ENCODE assay signal across 1 cellular context in the genomic region with DNA sequence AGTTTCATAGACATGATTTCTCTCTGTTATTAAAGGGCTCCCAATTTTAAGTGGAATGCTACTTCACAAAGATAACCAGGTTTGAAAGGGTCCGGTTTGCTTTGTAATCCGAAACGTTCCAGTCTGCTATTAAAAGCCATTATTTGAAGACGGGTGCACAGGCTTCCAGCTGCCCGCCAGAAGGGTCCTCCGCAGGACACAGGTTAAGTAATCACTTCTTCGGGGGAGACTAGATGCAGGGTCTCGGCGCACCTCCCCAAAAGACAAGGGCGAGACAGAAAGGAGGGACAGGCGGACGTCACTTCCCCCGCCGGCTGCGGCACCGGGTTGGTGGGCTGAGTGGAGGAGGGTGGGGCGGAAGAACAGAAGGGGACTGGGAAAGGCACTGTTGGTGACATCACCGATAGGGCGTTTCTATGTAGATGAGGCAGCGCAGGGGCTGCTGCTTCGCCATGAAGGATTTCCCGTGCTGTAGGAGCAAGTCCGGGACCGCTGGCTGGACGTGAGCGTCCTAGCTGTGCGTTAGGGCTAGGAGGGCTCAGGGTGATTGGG.
TF ChIP-seq lines count a peak whose summit lies in the region.

No MANE protein-coding gene starts in this region.

TF ChIP-seq in HepG2, 621 proteins besides CTCF, POLR2A, EP300 and RAD21 (continued from another document and continues in another):
- TF ChIP-seq, protein P1, sequence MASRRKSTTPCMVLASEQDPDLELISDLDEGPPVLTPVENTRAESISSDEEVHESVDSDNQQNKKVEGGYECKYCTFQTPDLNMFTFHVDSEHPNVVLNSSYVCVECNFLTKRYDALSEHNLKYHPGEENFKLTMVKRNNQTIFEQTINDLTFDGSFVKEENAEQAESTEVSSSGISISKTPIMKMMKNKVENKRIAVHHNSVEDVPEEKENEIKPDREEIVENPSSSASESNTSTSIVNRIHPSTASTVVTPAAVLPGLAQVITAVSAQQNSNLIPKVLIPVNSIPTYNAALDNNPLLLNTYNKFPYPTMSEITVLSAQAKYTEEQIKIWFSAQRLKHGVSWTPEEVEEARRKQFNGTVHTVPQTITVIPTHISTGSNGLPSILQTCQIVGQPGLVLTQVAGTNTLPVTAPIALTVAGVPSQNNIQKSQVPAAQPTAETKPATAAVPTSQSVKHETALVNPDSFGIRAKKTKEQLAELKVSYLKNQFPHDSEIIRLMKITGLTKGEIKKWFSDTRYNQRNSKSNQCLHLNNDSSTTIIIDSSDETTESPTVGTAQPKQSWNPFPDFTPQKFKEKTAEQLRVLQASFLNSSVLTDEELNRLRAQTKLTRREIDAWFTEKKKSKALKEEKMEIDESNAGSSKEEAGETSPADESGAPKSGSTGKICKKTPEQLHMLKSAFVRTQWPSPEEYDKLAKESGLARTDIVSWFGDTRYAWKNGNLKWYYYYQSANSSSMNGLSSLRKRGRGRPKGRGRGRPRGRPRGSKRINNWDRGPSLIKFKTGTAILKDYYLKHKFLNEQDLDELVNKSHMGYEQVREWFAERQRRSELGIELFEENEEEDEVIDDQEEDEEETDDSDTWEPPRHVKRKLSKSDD (CRISPR knock-in tag; IDR thresholded peaks at IDR 0.05; ENCODE audit: low read depth), result no peak
- TF ChIP-seq RFX5 (IDR thresholded peaks at IDR 0.05; ENCODE audit: low read depth, low read length) (peak; percentile 31; the same call in 1 of the 2 replicates), ZNF354B (CRISPR knock-in tag; IDR thresholded peaks at IDR 0.05) (no peak), ZFP36L2 (CRISPR knock-in tag; IDR thresholded peaks at IDR 0.05) (no peak), ZBTB21 (CRISPR knock-in tag; IDR thresholded peaks at IDR 0.05) (no peak; the same call in 1 of the 2 replicates), TRIM22 (IDR thresholded peaks at IDR 0.05) (no peak), ZSCAN9 (CRISPR knock-in tag; IDR thresholded peaks at IDR 0.05; ENCODE audit: borderline replicate concordance) (no peak), RARG (CRISPR knock-in tag; IDR thresholded peaks at IDR 0.05; ENCODE audit: low read depth) (no peak), ZNF740 (CRISPR knock-in tag; IDR thresholded peaks at IDR 0.05) (no peak), ZFP37 (CRISPR knock-in tag; IDR thresholded peaks at IDR 0.05; ENCODE audit: borderline replicate concordance) (no peak), ZFP36 (IDR thresholded peaks at IDR 0.05; ENCODE audit: borderline replicate concordance, low read depth, low read length, partially characterized antibody) (no peak), ISL2 (CRISPR knock-in tag; IDR thresholded peaks at IDR 0.05) (no peak), SKI (IDR thresholded peaks at IDR 0.05; ENCODE audit: partially characterized antibody) (peak; percentile 14), PPARG (CRISPR knock-in tag; conservative IDR thresholded peaks at IDR 0.05) (no peak), NR2F6 (IDR thresholded peaks at IDR 0.05) (no peak), NR2F6 (CRISPR knock-in tag; IDR thresholded peaks at IDR 0.05) (no peak), REL (CRISPR knock-in tag; conservative IDR thresholded peaks at IDR 0.05) (0 out of 2 replicates have a peak, but pooled peaks have one; percentile 29), TCF12 (IDR thresholded peaks at IDR 0.05) (no peak), TCF12 (CRISPR knock-in tag; IDR thresholded peaks at IDR 0.05) (peak; percentile 15; the same call in 1 of the 2 replicates), ZNF280B (CRISPR knock-in tag; IDR thresholded peaks at IDR 0.05; ENCODE audit: borderline replicate concordance) (peak; percentile 24; the same call in 1 of the 2 replicates), ZNF792 (CRISPR knock-in tag; IDR thresholded peaks at IDR 0.05) (no peak), TMF1 (CRISPR knock-in tag; IDR thresholded peaks at IDR 0.05; ENCODE audit: low read depth) (no peak), NFIB (CRISPR knock-in tag; IDR thresholded peaks at IDR 0.05; ENCODE audit: borderline replicate concordance) (no peak), NR2C2 (CRISPR knock-in tag; IDR thresholded peaks at IDR 0.05; ENCODE audit: borderline replicate concordance) (no peak; the same call in 1 of the 2 replicates), NR3C1 (CRISPR knock-in tag; IDR thresholded peaks at IDR 0.05) (no peak), U2AF1 (optimal IDR thresholded peaks at IDR 0.05; ENCODE audit: low read depth, low read length) (no peak)
- TF ChIP-seq, protein P2, sequence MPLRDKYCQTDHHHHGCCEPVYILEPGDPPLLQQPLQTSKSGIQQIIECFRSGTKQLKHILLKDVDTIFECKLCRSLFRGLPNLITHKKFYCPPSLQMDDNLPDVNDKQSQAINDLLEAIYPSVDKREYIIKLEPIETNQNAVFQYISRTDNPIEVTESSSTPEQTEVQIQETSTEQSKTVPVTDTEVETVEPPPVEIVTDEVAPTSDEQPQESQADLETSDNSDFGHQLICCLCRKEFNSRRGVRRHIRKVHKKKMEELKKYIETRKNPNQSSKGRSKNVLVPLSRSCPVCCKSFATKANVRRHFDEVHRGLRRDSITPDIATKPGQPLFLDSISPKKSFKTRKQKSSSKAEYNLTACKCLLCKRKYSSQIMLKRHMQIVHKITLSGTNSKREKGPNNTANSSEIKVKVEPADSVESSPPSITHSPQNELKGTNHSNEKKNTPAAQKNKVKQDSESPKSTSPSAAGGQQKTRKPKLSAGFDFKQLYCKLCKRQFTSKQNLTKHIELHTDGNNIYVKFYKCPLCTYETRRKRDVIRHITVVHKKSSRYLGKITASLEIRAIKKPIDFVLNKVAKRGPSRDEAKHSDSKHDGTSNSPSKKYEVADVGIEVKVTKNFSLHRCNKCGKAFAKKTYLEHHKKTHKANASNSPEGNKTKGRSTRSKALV (CRISPR knock-in tag; IDR thresholded peaks at IDR 0.05), result no peak
- TF ChIP-seq, protein P3, sequence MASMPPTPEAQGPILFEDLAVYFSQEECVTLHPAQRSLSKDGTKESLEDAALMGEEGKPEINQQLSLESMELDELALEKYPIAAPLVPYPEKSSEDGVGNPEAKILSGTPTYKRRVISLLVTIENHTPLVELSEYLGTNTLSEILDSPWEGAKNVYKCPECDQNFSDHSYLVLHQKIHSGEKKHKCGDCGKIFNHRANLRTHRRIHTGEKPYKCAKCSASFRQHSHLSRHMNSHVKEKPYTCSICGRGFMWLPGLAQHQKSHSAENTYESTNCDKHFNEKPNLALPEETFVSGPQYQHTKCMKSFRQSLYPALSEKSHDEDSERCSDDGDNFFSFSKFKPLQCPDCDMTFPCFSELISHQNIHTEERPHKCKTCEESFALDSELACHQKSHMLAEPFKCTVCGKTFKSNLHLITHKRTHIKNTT (CRISPR knock-in tag; IDR thresholded peaks at IDR 0.05), result no peak
- TF ChIP-seq, protein P4, sequence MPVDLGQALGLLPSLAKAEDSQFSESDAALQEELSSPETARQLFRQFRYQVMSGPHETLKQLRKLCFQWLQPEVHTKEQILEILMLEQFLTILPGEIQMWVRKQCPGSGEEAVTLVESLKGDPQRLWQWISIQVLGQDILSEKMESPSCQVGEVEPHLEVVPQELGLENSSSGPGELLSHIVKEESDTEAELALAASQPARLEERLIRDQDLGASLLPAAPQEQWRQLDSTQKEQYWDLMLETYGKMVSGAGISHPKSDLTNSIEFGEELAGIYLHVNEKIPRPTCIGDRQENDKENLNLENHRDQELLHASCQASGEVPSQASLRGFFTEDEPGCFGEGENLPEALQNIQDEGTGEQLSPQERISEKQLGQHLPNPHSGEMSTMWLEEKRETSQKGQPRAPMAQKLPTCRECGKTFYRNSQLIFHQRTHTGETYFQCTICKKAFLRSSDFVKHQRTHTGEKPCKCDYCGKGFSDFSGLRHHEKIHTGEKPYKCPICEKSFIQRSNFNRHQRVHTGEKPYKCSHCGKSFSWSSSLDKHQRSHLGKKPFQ (CRISPR knock-in tag; IDR thresholded peaks at IDR 0.05; ENCODE audit: insufficient replicate concordance), result peak; percentile 60
- TF ChIP-seq, protein P5, sequence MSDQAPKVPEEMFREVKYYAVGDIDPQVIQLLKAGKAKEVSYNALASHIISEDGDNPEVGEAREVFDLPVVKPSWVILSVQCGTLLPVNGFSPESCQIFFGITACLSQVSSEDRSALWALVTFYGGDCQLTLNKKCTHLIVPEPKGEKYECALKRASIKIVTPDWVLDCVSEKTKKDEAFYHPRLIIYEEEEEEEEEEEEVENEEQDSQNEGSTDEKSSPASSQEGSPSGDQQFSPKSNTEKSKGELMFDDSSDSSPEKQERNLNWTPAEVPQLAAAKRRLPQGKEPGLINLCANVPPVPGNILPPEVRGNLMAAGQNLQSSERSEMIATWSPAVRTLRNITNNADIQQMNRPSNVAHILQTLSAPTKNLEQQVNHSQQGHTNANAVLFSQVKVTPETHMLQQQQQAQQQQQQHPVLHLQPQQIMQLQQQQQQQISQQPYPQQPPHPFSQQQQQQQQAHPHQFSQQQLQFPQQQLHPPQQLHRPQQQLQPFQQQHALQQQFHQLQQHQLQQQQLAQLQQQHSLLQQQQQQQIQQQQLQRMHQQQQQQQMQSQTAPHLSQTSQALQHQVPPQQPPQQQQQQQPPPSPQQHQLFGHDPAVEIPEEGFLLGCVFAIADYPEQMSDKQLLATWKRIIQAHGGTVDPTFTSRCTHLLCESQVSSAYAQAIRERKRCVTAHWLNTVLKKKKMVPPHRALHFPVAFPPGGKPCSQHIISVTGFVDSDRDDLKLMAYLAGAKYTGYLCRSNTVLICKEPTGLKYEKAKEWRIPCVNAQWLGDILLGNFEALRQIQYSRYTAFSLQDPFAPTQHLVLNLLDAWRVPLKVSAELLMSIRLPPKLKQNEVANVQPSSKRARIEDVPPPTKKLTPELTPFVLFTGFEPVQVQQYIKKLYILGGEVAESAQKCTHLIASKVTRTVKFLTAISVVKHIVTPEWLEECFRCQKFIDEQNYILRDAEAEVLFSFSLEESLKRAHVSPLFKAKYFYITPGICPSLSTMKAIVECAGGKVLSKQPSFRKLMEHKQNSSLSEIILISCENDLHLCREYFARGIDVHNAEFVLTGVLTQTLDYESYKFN (CRISPR knock-in tag; conservative IDR thresholded peaks at IDR 0.05), result no peak
- TF ChIP-seq, protein P6, sequence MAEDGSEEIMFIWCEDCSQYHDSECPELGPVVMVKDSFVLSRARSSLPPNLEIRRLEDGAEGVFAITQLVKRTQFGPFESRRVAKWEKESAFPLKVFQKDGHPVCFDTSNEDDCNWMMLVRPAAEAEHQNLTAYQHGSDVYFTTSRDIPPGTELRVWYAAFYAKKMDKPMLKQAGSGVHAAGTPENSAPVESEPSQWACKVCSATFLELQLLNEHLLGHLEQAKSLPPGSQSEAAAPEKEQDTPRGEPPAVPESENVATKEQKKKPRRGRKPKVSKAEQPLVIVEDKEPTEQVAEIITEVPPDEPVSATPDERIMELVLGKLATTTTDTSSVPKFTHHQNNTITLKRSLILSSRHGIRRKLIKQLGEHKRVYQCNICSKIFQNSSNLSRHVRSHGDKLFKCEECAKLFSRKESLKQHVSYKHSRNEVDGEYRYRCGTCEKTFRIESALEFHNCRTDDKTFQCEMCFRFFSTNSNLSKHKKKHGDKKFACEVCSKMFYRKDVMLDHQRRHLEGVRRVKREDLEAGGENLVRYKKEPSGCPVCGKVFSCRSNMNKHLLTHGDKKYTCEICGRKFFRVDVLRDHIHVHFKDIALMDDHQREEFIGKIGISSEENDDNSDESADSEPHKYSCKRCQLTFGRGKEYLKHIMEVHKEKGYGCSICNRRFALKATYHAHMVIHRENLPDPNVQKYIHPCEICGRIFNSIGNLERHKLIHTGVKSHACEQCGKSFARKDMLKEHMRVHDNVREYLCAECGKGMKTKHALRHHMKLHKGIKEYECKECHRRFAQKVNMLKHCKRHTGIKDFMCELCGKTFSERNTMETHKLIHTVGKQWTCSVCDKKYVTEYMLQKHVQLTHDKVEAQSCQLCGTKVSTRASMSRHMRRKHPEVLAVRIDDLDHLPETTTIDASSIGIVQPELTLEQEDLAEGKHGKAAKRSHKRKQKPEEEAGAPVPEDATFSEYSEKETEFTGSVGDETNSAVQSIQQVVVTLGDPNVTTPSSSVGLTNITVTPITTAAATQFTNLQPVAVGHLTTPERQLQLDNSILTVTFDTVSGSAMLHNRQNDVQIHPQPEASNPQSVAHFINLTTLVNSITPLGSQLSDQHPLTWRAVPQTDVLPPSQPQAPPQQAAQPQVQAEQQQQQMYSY (CRISPR knock-in tag; IDR thresholded peaks at IDR 0.05), result no peak
- TF ChIP-seq, protein P7, sequence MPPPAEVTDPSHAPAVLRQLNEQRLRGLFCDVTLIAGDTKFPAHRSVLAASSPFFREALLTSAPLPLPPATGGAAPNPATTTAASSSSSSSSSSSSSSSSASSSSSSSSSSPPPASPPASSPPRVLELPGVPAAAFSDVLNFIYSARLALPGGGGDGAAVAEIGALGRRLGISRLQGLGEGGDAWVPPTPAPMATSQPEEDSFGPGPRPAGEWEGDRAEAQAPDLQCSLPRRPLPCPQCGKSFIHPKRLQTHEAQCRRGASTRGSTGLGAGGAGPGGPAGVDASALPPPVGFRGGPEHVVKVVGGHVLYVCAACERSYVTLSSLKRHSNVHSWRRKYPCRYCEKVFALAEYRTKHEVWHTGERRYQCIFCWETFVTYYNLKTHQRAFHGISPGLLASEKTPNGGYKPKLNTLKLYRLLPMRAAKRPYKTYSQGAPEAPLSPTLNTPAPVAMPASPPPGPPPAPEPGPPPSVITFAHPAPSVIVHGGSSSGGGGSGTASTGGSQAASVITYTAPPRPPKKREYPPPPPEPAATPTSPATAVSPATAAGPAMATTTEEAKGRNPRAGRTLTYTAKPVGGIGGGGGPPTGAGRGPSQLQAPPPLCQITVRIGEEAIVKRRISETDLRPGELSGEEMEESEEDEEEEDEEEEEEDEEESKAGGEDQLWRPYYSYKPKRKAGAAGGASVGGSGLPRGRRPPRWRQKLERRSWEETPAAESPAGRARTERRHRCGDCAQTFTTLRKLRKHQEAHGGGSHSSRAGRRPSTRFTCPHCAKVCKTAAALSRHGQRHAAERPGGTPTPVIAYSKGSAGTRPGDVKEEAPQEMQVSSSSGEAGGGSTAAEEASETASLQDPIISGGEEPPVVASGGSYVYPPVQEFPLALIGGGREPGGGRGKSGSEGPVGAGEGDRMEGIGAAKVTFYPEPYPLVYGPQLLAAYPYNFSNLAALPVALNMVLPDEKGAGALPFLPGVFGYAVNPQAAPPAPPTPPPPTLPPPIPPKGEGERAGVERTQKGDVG (CRISPR knock-in tag; IDR thresholded peaks at IDR 0.05; ENCODE audit: borderline replicate concordance), result no peak
